38 cellular contexts compared by ENCODE assay signal in genomic region chr1:54186056-54186455, GRCh38. TPM values are rescaled to one million over a fixed set of nuclear protein-coding genes. Genes with fewer than 3 reads are reported as not detected.
"Had no signal": no experiment of that assay in that cellular context is flagged by ENCODE, and none has a peak within 500 bp of the region (broad histone marks: within the 10 kb centered on the region; RNA-seq: fewer than 3 reads in every experiment).

No MANE protein-coding gene starts in this region.

- FAIRE-seq: astrocyte, bronchial epithelial cell had no signal

- H3K27me3 ChIP-seq: adrenal gland, ascending aorta, body of pancreas, brain microvascular endothelial cell, breast epithelium, cardiac muscle cell had no signal

- H3K4me1 ChIP-seq: ascending aorta, body of pancreas, breast epithelium had no signal

- DNase-seq: activated effector memory CD4-positive, alpha-beta T cell treated with anti-CD3 and anti-CD28 coated beads, Interleukin-2, amount 50 U/mL, for 16 hours; activated effector memory CD4-positive, alpha-beta T cell treated with Interleukin-2 at 50 U/mL for 16 hours; activated gamma-delta T cell; activated gamma-delta T cell treated with Interleukin-2 at 50 U/mL for 16 hours; activated naive CD4-positive, alpha-beta T cell; activated naive CD4-positive, alpha-beta T cell treated with anti-CD3 and anti-CD28 coated beads for 36 hours; activated naive CD4-positive, alpha-beta T cell treated with anti-CD3 and anti-CD28 coated beads, Interleukin-2, amount 10 ng/mL, durations not matched to agents 7 days and 5 days; activated naive CD4-positive, alpha-beta T cell treated with anti-CD3 and anti-CD28 coated beads, Interleukin-2, amount 50 U/mL, for 16 hours; activated naive CD4-positive, alpha-beta T cell treated with Interleukin-2 at 50 U/mL for 16 hours; activated naive CD8-positive, alpha-beta T cell treated with anti-CD3 and anti-CD28 coated beads for 36 hours; activated naive CD8-positive, alpha-beta T cell treated with anti-CD3 and anti-CD28 coated beads, Interleukin-2, amount 10 ng/mL, durations not matched to agents 7 days and 5 days; activated naive CD8-positive, alpha-beta T cell treated with anti-CD3 and anti-CD28 coated beads, Interleukin-2, amount 50 U/mL, for 24 hours; activated T-cell treated with anti-CD3 and anti-CD28 coated beads, Interleukin-2, amount 50 U/mL, for 24 hours; activated T-cell treated with anti-CD3 and anti-CD28 coated beads, Interleukin-2, amount 50 U/mL, for 4 hours; activated T-cell treated with anti-CD3 and anti-CD28 coated beads, Interleukin-2, amount 50 U/mL, for 48 hours; activated T-cell treated with anti-CD3 and anti-CD28 coated beads, Interleukin-2, amount 50 U/mL, for 72 hours; adrenal gland; amniotic stem cell; amygdala; anterior cingulate cortex; aorta; body of pancreas; brain microvascular endothelial cell; caudate nucleus; central memory CD4-positive, alpha-beta T cell; cerebellar nuclear complex had no signal

- H3K36me3 ChIP-seq: adrenal gland, brain microvascular endothelial cell, breast epithelium, cardiac muscle cell had no signal

- H3K27ac ChIP-seq: adrenal gland, ascending aorta, body of pancreas, brain microvascular endothelial cell, breast epithelium, cardiac muscle cell had no signal

- ATAC-seq: activated naive CD4-positive, alpha-beta T cell treated with anti-CD3 and anti-CD28 coated beads, Interleukin-2, amount 50 U/mL, for 72 hours; activated naive CD8-positive, alpha-beta T cell treated with anti-CD3 and anti-CD28 coated beads, Interleukin-2, amount 50 U/mL, for 24 hours; activated T-cell treated with anti-CD3 and anti-CD28 coated beads, Interleukin-2, amount 50 U/mL, for 4 hours; activated T-cell treated with anti-CD3 and anti-CD28 coated beads, Interleukin-2, amount 50 U/mL, for 72 hours; activated T-helper 17 cell treated with anti-CD3 and anti-CD28 coated beads, Interleukin-2, amount 50 U/mL, for 72 hours; body of pancreas had no signal

- H3K9me3 ChIP-seq: adrenal gland, ascending aorta, body of pancreas, breast epithelium had no signal

- H3K4me3 ChIP-seq: adrenal gland, ascending aorta, body of pancreas, breast epithelium, cardiac muscle cell had no signal

RNA-seq across cellular contexts. Expression of gene CDCP2, which starts 33.3 kb away (rescaled TPM):
- total RNA-seq: activated naive CD4-positive, alpha-beta T cell treated with anti-CD3 and anti-CD28 coated beads for 36 hours; activated naive CD8-positive, alpha-beta T cell treated with anti-CD3 and anti-CD28 coated beads for 36 hours; activated T-cell treated with anti-CD3 and anti-CD28 coated beads, Interleukin-2, amount 50 U/mL, for 4 hours; activated T-cell treated with anti-CD3 and anti-CD28 coated beads, Interleukin-2, amount 50 U/mL, for 72 hours; activated T-helper 1 cell treated with anti-CD3 and anti-CD28 coated beads, Interleukin-12 subunit alpha, Interleukin-12 subunit beta, Interleukin-2, Interleukin-4 antibody, amounts not matched to agents 30 ng/mL and 10 ng/mL and 1 ng/mL, durations not matched to agents 14 hours and 24 hours and 36 hours; activated T-helper 2 cell treated with anti-CD3 and anti-CD28 coated beads, Interferon-gamma antibody, Interleukin-2, Interleukin-4, amounts not matched to agents 10 μg/mL and 5 μg/mL and 100 μg/mL, durations not matched to agents 14 hours and 24 hours and 36 hours; ascending aorta; astrocyte; body of pancreas; bronchial epithelial cell; cardiac septum; cerebellum; chondrocyte had no signal
- polyA plus RNA-seq: aorta, cardiac muscle cell had no signal
